In the genomic region with DNA sequence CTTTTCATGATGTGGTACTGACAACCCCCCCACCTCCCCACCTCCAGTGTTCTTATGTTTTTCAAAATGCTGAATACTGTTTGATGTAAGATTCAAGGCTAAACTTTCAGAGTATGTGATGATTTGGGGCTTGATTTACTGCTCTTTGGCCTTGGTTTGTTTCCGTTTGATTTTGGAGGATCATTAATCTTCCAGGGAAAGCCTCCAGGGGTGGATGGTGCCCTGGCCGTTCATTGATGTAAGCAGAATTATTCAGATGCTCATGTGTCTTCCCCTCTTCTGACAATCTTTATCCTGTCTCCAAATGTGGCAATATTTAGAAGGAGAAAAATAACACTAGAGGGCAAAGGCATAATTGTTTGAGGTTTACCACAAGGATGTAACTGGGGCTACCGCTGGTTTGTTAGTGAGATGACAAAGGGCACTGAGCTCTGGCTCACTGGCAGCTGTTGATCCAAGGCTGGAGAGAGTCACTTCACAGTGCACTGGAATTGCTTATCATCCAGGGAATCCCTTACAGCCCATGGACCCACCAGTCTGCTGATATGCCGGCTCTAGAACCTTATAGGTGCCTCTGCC, we compare ENCODE assay signal across 13 cellular contexts. TPM values are rescaled to one million over a fixed set of nuclear protein-coding genes. Genes with fewer than 3 reads are reported as not detected.
DNase-seq lines count a peak whose midpoint lies in the region; ATAC-seq, FAIRE-seq and TF ChIP-seq lines count a peak whose summit lies in the region.
"Had no signal": no experiment of that assay in that cellular context is flagged by ENCODE, and none has a peak within 500 bp of the region (broad histone marks: within the 10 kb centered on the region; RNA-seq: fewer than 3 reads in every experiment).

No MANE protein-coding gene starts in this region.

- no peaks in the 10 kb centered on the region for H3K36me3 ChIP-seq in ovary
- H3K36me3 ChIP-seq in mucosa of descending colon (ENCODE audit: low read depth): no peaks in the 10 kb centered on the region
- H3K36me3 ChIP-seq: Peyer's patch had no signal

- intact Hi-C loops in ovary (cut with DNase I) (no loop called here), mucosa of descending colon (cut with DNase I, micrococcal nuclease) (no loop called here)

- peaks cover 14% of the 10 kb centered on the region for H3K27me3 Mint-ChIP-seq in activated naive CD8-positive, alpha-beta T cell treated with anti-CD3 and anti-CD28 coated beads, Interleukin-2, amount 10 ng/mL, durations not matched to agents 7 days and 5 days
- H3K27me3 Mint-ChIP-seq in activated naive CD8-positive, alpha-beta T cell treated with anti-CD3 and anti-CD28 coated beads for 36 hours: no peaks in the 10 kb centered on the region

- H3K4me3 Mint-ChIP-seq in activated naive CD8-positive, alpha-beta T cell treated with anti-CD3 and anti-CD28 coated beads, Interleukin-2, amount 10 ng/mL, durations not matched to agents 7 days and 5 days: no peak overlapping the region
- H3K4me3 Mint-ChIP-seq in activated naive CD8-positive, alpha-beta T cell treated with anti-CD3 and anti-CD28 coated beads for 36 hours: no peak overlapping the region
- H3K4me3 Mint-ChIP-seq: neural crest cell had no signal

- H3K9me3 ChIP-seq in ovary: no peaks in the 10 kb centered on the region
- no peaks in the 10 kb centered on the region for H3K9me3 ChIP-seq in mucosa of descending colon
- H3K9me3 ChIP-seq: Peyer's patch had no signal

- FAIRE-seq in urothelium cell line (lab: Jason Lieb, UNC): no peak

- H3K4me1 ChIP-seq in ovary (ENCODE audit: insufficient read depth) (peaks cover 4% of the 10 kb centered on the region), mucosa of descending colon (ENCODE audit: low read depth) (no peaks in the 10 kb centered on the region)
- H3K4me1 ChIP-seq: Peyer's patch had no signal

- H3K9me3 Mint-ChIP-seq in activated naive CD8-positive, alpha-beta T cell treated with anti-CD3 and anti-CD28 coated beads, Interleukin-2, amount 10 ng/mL, durations not matched to agents 7 days and 5 days: no peaks in the 10 kb centered on the region
- no peaks in the 10 kb centered on the region for H3K9me3 Mint-ChIP-seq in activated naive CD8-positive, alpha-beta T cell treated with anti-CD3 and anti-CD28 coated beads for 36 hours
- H3K9me3 Mint-ChIP-seq: neural crest cell had no signal

- H3K27ac Mint-ChIP-seq in activated naive CD8-positive, alpha-beta T cell treated with anti-CD3 and anti-CD28 coated beads, Interleukin-2, amount 10 ng/mL, durations not matched to agents 7 days and 5 days: no peak overlapping the region
- no peak overlapping the region for H3K27ac Mint-ChIP-seq in activated naive CD8-positive, alpha-beta T cell treated with anti-CD3 and anti-CD28 coated beads for 36 hours

- H3K4me3 ChIP-seq in ovary (no peak overlapping the region), mucosa of descending colon (no peak overlapping the region)
- H3K4me3 ChIP-seq: Peyer's patch had no signal

- H3K27ac ChIP-seq in ovary: no peak overlapping the region
- H3K27ac ChIP-seq: Peyer's patch had no signal

- peak; percentile 60 for ATAC-seq in activated naive CD8-positive, alpha-beta T cell treated with anti-CD3 and anti-CD28 coated beads, Interleukin-2, amount 10 ng/mL, durations not matched to agents 7 days and 5 days (ENCODE audit: low read depth)
- no peak for ATAC-seq in mucosa of descending colon
- no peak for ATAC-seq in GM21825 (IDR thresholded peaks at IDR 0.05; ENCODE audit: unreplicated experiment)

- no peak for TF ChIP-seq POLR2A in ovary (IDR thresholded peaks at IDR 0.05)

- TF ChIP-seq CTCF in ovary (IDR thresholded peaks at IDR 0.05) (no peak), mucosa of descending colon (IDR thresholded peaks at IDR 0.05) (no peak)

- no peaks in the 10 kb centered on the region for H3K36me3 Mint-ChIP-seq in activated naive CD8-positive, alpha-beta T cell treated with anti-CD3 and anti-CD28 coated beads, Interleukin-2, amount 10 ng/mL, durations not matched to agents 7 days and 5 days
- no peaks in the 10 kb centered on the region for H3K36me3 Mint-ChIP-seq in activated naive CD8-positive, alpha-beta T cell treated with anti-CD3 and anti-CD28 coated beads for 36 hours

- WGBS in ovary, 3 donors: 45 to 52% (median 45%) methylated on average over 4 of the region's 4 CpGs

- POLR2A ChIA-PET in activated naive CD8-positive, alpha-beta T cell treated with anti-CD3 and anti-CD28 coated beads, Interleukin-2, amount 10 ng/mL, durations not matched to agents 7 days and 5 days (lab: Charles Lee): no interaction called here

- H3K27me3 ChIP-seq in ovary: no peaks in the 10 kb centered on the region
- H3K27me3 ChIP-seq: Peyer's patch had no signal

- DNase-seq in activated naive CD8-positive, alpha-beta T cell treated with anti-CD3 and anti-CD28 coated beads, Interleukin-2, amount 10 ng/mL, durations not matched to agents 7 days and 5 days: no peak
- DNase-seq in activated naive CD8-positive, alpha-beta T cell treated with anti-CD3 and anti-CD28 coated beads for 36 hours: no peak
- DNase-seq in SIG-M5 (lab: John Stamatoyannopoulos, UW) (peak; percentile 22), fibroblast of gingiva (ENCODE audit: low read depth) (peak; percentile 63), urothelium cell line (ENCODE audit: low spot score) (peak; percentile 21), ovary (no peak), mucosa of descending colon (no peak)
- DNase-seq: activated CD4-positive, alpha-beta T cell treated with anti-CD3 and anti-CD28 coated beads, Interleukin-2, amount 50 U/mL, for 1 hour; amniotic stem cell; NCI-H187 treated with DMSO at 0.1 percent for 48 hours; Peyer's patch had no signal

- peaks cover 7% of the 10 kb centered on the region for H3K4me1 Mint-ChIP-seq in activated naive CD8-positive, alpha-beta T cell treated with anti-CD3 and anti-CD28 coated beads, Interleukin-2, amount 10 ng/mL, durations not matched to agents 7 days and 5 days
- peaks cover 14% of the 10 kb centered on the region for H3K4me1 Mint-ChIP-seq in activated naive CD8-positive, alpha-beta T cell treated with anti-CD3 and anti-CD28 coated beads for 36 hours
- H3K4me1 Mint-ChIP-seq: neural crest cell had no signal

- no peak for TF ChIP-seq EP300 in ovary (IDR thresholded peaks at IDR 0.05)

RNA-seq across cellular contexts. Expression of a gene that starts 18.2 kb away (rescaled TPM):
- total RNA-seq in activated naive CD8-positive, alpha-beta T cell treated with anti-CD3 and anti-CD28 coated beads, Interleukin-2, amount 10 ng/mL, durations not matched to agents 7 days and 5 days: 10 to 100 TPM; 53.2 to 58.0 TPM
- 10 to 100 TPM; 19.1 to 19.6 TPM for total RNA-seq in activated naive CD8-positive, alpha-beta T cell treated with anti-CD3 and anti-CD28 coated beads for 36 hours
- total RNA-seq in ovary (10 to 100 TPM; 20.1 to 54.2 (median 31.0) TPM), mucosa of descending colon (10 to 100 TPM; 15.0 to 35.0 (median 18.8) TPM)
- polyA plus RNA-seq in ovary: 10 to 100 TPM; 12.6 to 16.1 TPM

Comparison
In these comparisons a context has a peak if more than half of its experiments do, and no peak if none do; other contexts are left out.
1. DNase-seq: peak in SIG-M5 (single experiment), fibroblast of gingiva (single experiment) and urothelium cell line (single experiment); none in activated naive CD8-positive, alpha-beta T cell treated with anti-CD3 and anti-CD28 coated beads, Interleukin-2, amount 10 ng/mL, durations not matched to agents 7 days and 5 days (single experiment), activated naive CD8-positive, alpha-beta T cell treated with anti-CD3 and anti-CD28 coated beads for 36 hours (single experiment), ovary (0 of 5) and mucosa of descending colon (0 of 3).